ENCODE assay signal across 7 cellular contexts in genomic region chr7:38335123-38335489, GRCh38.
DNase-seq lines count a peak whose midpoint lies in the region; ATAC-seq and TF ChIP-seq lines count a peak whose summit lies in the region.

No MANE protein-coding gene starts in this region.

- 0 out of 2 replicates have a peak overlapping the region, but pooled peaks have one; percentile 36 for H2AFZ ChIP-seq in Karpas-422 (ENCODE audit: low read length)

- ATAC-seq in effector memory CD8-positive, alpha-beta T cell (replicated peaks): no peak

- H3K4me1 Mint-ChIP-seq in effector memory CD8-positive, alpha-beta T cell (ENCODE audit: low read depth in 2 of 2): peaks cover 43 to 70% of the 10 kb centered on the region in 2 donors

- no peak overlapping the region for H3K27ac ChIP-seq in Karpas-422 (ENCODE audit: low read length)
- peak overlapping the region; percentile 67 to 78 for H3K27ac ChIP-seq in prostate gland

- TF ChIP-seq POLR2A in prostate gland (IDR thresholded peaks at IDR 0.05): no peak

- H3K9me3 ChIP-seq in Karpas-422 (ENCODE audit: low read length) (no peaks in the 10 kb centered on the region), prostate gland (no peaks in the 10 kb centered on the region)

- intact Hi-C loops in prostate gland (cut with DNase I): no loop called here

- H3K4me2 ChIP-seq in Karpas-422 (ENCODE audit: low read depth, low read length, poor library complexity, severe bottlenecking): no peak overlapping the region

- no peak for DNase-seq in Karpas-422
- no peak for DNase-seq in effector memory CD8-positive, alpha-beta T cell
- no peak for DNase-seq in prostate gland (ENCODE audit: low spot score)
- DNase-seq in anterior cingulate cortex (lab: John Stamatoyannopoulos, UW): no peak
- DNase-seq in hypothalamus (lab: John Stamatoyannopoulos, UW): no peak
- DNase-seq in NCI-H2227 (lab: John Stamatoyannopoulos, UW; ENCODE audit: unreplicated experiment): no peak

- 81% methylated on average over 2 of the region's 2 CpGs for WGBS in prostate gland

- no peaks in the 10 kb centered on the region for H3K36me3 ChIP-seq in Karpas-422 (ENCODE audit: insufficient read depth, low read length)
- H3K36me3 ChIP-seq in prostate gland: no peaks in the 10 kb centered on the region

- H3K4me3 Mint-ChIP-seq in effector memory CD8-positive, alpha-beta T cell: peak overlapping the region; percentile 86 to 100

- H3K27ac Mint-ChIP-seq in effector memory CD8-positive, alpha-beta T cell: peak overlapping the region; percentile 88 to 99

- no peaks in the 10 kb centered on the region for H4K20me1 ChIP-seq in Karpas-422 (ENCODE audit: insufficient read depth, low read depth, low read length)

- no peaks in the 10 kb centered on the region for H3K27me3 Mint-ChIP-seq in effector memory CD8-positive, alpha-beta T cell

- no peaks in the 10 kb centered on the region for H3K9me3 Mint-ChIP-seq in effector memory CD8-positive, alpha-beta T cell

- peaks cover 57% of the 10 kb centered on the region for H3K36me3 Mint-ChIP-seq in effector memory CD8-positive, alpha-beta T cell (ENCODE audit: insufficient read depth)

- no peak for TF ChIP-seq CTCF in prostate gland (IDR thresholded peaks at IDR 0.05)

- no peaks in the 10 kb centered on the region for H3K79me2 ChIP-seq in Karpas-422 (ENCODE audit: low read length)

- H3K4me1 ChIP-seq in Karpas-422 (ENCODE audit: low read length) (peaks cover 7% of the 10 kb centered on the region), prostate gland (replicated peaks) (peaks cover 7% of the 10 kb centered on the region)

- no peaks in the 10 kb centered on the region for H3K9me2 ChIP-seq in Karpas-422 (replicated peaks; ENCODE audit: insufficient read depth, low read length)

- H3K9ac ChIP-seq in Karpas-422 (ENCODE audit: low read length): no peak overlapping the region

- H3K4me3 ChIP-seq in GM08714 (ENCODE audit: low read length) (peak overlapping the region; percentile 6; the same call in 1 of the 2 replicates), Karpas-422 (ENCODE audit: low read length) (no peak overlapping the region), prostate gland (peak overlapping the region in 1 of 2 donors; percentile 19)

- H3K27me3 ChIP-seq in Karpas-422 (ENCODE audit: low read length) (no peaks in the 10 kb centered on the region), prostate gland (replicated peaks; ENCODE audit: insufficient read depth) (no peaks in the 10 kb centered on the region)
